1 cellular context compared by ENCODE assay signal in the genomic region with DNA sequence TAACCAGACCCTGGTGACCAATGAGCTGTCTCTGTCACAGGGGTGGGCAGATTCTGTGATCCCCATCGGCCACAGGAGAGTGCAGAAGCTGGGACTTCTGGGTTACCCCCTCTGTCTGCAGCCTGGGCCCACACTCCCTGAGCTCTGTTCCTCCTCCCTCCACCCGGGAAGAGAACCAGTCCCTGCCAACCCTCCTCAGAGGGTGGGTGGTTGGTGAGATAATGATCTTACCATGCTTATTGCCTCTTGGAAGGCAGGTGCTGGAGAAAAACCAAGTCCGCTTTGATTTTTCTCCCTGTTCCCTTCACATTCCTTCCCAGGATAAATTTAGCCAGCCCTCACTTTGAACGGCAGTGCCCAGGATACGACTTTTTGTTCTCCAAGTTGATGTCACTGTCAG.
TF ChIP-seq lines count a peak whose summit lies in the region.

No MANE protein-coding gene starts in this region.

TF ChIP-seq in K562, 482 proteins besides CTCF, POLR2A, EP300 and RAD21:
- TF ChIP-seq NFYB (IDR thresholded peaks at IDR 0.05; ENCODE audit: extremely low read depth, insufficient read length), result peak; percentile 27
- TF ChIP-seq ZC3H4 (CRISPR knock-in tag; IDR thresholded peaks at IDR 0.05; ENCODE audit: borderline replicate concordance), result no peak
